11 cellular contexts compared by ENCODE assay signal in genomic region chr7:50306491-50307367, GRCh38. TPM values are rescaled to one million over a fixed set of nuclear protein-coding genes. Genes with fewer than 3 reads are reported as not detected.
DNase-seq lines count a peak whose midpoint lies in the region; ATAC-seq and TF ChIP-seq lines count a peak whose summit lies in the region.
"Had no signal": no experiment of that assay in that cellular context is flagged by ENCODE, and none has a peak within 500 bp of the region (broad histone marks: within the 10 kb centered on the region; RNA-seq: fewer than 3 reads in every experiment).

No MANE protein-coding gene starts in this region.

- no peak overlapping the region for H3K4ac ChIP-seq in neuronal stem cell (ENCODE audit: low read length)

- peak overlapping the region; percentile 100 for H3K27ac Mint-ChIP-seq in activated naive CD8-positive, alpha-beta T cell

- H2AFZ ChIP-seq in MM.1S (ENCODE audit: low read length) (no peak overlapping the region), neuronal stem cell (ENCODE audit: low read length) (peak overlapping the region; percentile 28)

- H3K14ac ChIP-seq in neuronal stem cell (ENCODE audit: low read length) = no peak overlapping the region

- no peak overlapping the region for H2BK120ac ChIP-seq in neuronal stem cell (ENCODE audit: low read depth, low read length)

- H3K36me3 ChIP-seq in GM06990 (ENCODE audit: control insufficient read depth, insufficient read depth, low read length) (no peaks in the 10 kb centered on the region), MM.1S (replicated peaks; ENCODE audit: insufficient read depth, low read length) (no peaks in the 10 kb centered on the region), neuronal stem cell (replicated peaks in 1 of 2; ENCODE audit: control insufficient read depth in 2 of 2, insufficient read depth in 2 of 2, low read length in 2 of 2) (no peaks in the 10 kb centered on the region)

- no peak overlapping the region for H4K91ac ChIP-seq in neuronal stem cell (ENCODE audit: low read depth, low read length, poor library complexity)

- H3K9me3 ChIP-seq in MM.1S (replicated peaks; ENCODE audit: insufficient read depth, low read length) = no peaks in the 10 kb centered on the region
- peaks cover 6 to 10% of the 10 kb centered on the region in 2 donors for H3K9me3 ChIP-seq in neuronal stem cell (replicated peaks in 1 of 2; ENCODE audit: control insufficient read depth in 2 of 2, insufficient read depth in 1 of 2, low read depth in 1 of 2, low read length in 2 of 2)

- DNase-seq in GM06990 (ENCODE audit: extremely low read depth, insufficient read length) (no peak), MM.1S (no peak), neuronal stem cell (ENCODE audit: low spot score) (no peak), NCI-H748 (lab: John Stamatoyannopoulos, UW; ENCODE audit: unreplicated experiment) (no peak)
- DNase-seq: activated CD8-positive, alpha-beta memory T cell treated with anti-CD3 and anti-CD28 coated beads for 24 hours; DMS153; Right ventricle myocardium superior had no signal

- H3K23ac ChIP-seq in neuronal stem cell (ENCODE audit: low read depth, low read length, poor library complexity) = no peak overlapping the region

- H3K4me1 ChIP-seq in MM.1S (ENCODE audit: low read length) (no peaks in the 10 kb centered on the region), neuronal stem cell (ENCODE audit: control insufficient read depth in 2 of 2, insufficient read depth in 1 of 2, low read depth in 1 of 2, low read length in 2 of 2) (peaks cover 6 to 25% of the 10 kb centered on the region in 2 donors)

- no peak overlapping the region for H2AK5ac ChIP-seq in neuronal stem cell (ENCODE audit: low read depth, low read length)

- H3K79me2 ChIP-seq in MM.1S (ENCODE audit: low read length) = peaks cover 78% of the 10 kb centered on the region

- peak overlapping the region; percentile 97 for H3K4me2 ChIP-seq in MM.1S (ENCODE audit: low read depth, low read length)
- no peak overlapping the region for H3K4me2 ChIP-seq in neuronal stem cell (ENCODE audit: insufficient read depth, low read length, poor library complexity, severe bottlenecking)

- ATAC-seq in GM18870 (IDR thresholded peaks at IDR 0.05; ENCODE audit: unreplicated experiment) (no peak), HG02973 (IDR thresholded peaks at IDR 0.05; ENCODE audit: unreplicated experiment) (no peak), HG03025 (IDR thresholded peaks at IDR 0.05; ENCODE audit: low FRiP score, unreplicated experiment) (no peak)

- no peak for TF ChIP-seq CTCF in GM06990 (IDR thresholded peaks at IDR 0.05; ENCODE audit: insufficient read depth, low read length, poor library complexity, severe bottlenecking)
- no peak for TF ChIP-seq CTCF in MM.1S (IDR thresholded peaks at IDR 0.05; ENCODE audit: low read length)

- no peaks in the 10 kb centered on the region for H4K20me1 ChIP-seq in MM.1S (ENCODE audit: insufficient read depth, low read length)

- peaks cover 47% of the 10 kb centered on the region for H3K4me1 Mint-ChIP-seq in activated naive CD8-positive, alpha-beta T cell (ENCODE audit: low read depth)

- no peak overlapping the region for H4K8ac ChIP-seq in neuronal stem cell (ENCODE audit: low read depth, low read length)

- H3F3A ChIP-seq in MM.1S (ENCODE audit: insufficient read depth, low read length) = peaks cover 41% of the 10 kb centered on the region

- H3K4me3 ChIP-seq in GM06990 (replicated peaks; ENCODE audit: low read depth, low read length) = peak overlapping the region; percentile 85
- peak overlapping the region; percentile 88 for H3K4me3 ChIP-seq in MM.1S (ENCODE audit: low read length)
- no peak overlapping the region for H3K4me3 ChIP-seq in neuronal stem cell (ENCODE audit: low read length in 2 of 2)

- no peaks in the 10 kb centered on the region for H3K9me3 Mint-ChIP-seq in activated naive CD8-positive, alpha-beta T cell (ENCODE audit: low read depth)

- peaks cover 33% of the 10 kb centered on the region for H3K36me3 Mint-ChIP-seq in activated naive CD8-positive, alpha-beta T cell

- H3K27me3 Mint-ChIP-seq in activated naive CD8-positive, alpha-beta T cell = no peaks in the 10 kb centered on the region

- H2BK15ac ChIP-seq in neuronal stem cell (ENCODE audit: low read length) = no peak overlapping the region

- H3K9ac ChIP-seq in MM.1S (ENCODE audit: low read length) = peak overlapping the region; percentile 93
- H3K9ac ChIP-seq in neuronal stem cell (ENCODE audit: low read depth, low read length, poor library complexity) = no peak overlapping the region

- H3K9me2 ChIP-seq in MM.1S (replicated peaks; ENCODE audit: insufficient read depth, low read length) = no peaks in the 10 kb centered on the region

- peak overlapping the region; percentile 81 for H3K27ac ChIP-seq in MM.1S (ENCODE audit: low read length)
- no peak overlapping the region for H3K27ac ChIP-seq in neuronal stem cell (replicated peaks; ENCODE audit: low read length)

- H3K4me3 Mint-ChIP-seq in activated naive CD8-positive, alpha-beta T cell = peak overlapping the region; percentile 99

- no peaks in the 10 kb centered on the region for H3K27me3 ChIP-seq in GM06990 (replicated peaks; ENCODE audit: control insufficient read depth, insufficient read depth, low read length)
- H3K27me3 ChIP-seq in MM.1S (replicated peaks; ENCODE audit: insufficient read depth, low read length) = no peaks in the 10 kb centered on the region
- H3K27me3 ChIP-seq in neuronal stem cell (ENCODE audit: control insufficient read depth in 3 of 3, insufficient read depth in 3 of 3, low read depth in 1 of 3, low read length in 3 of 3) = peaks cover 5 to 43% (median 40%) of the 10 kb centered on the region in 3 experiments

- H3K79me1 ChIP-seq in neuronal stem cell (ENCODE audit: low read depth, low read length) = no peaks in the 10 kb centered on the region

- H3K18ac ChIP-seq in neuronal stem cell (ENCODE audit: low read length) = no peak overlapping the region

- H2BK5ac ChIP-seq in neuronal stem cell (ENCODE audit: low read length) = no peak overlapping the region

- WGBS in neuronal stem cell (ENCODE audit: extremely low coverage in 2 of 2, insufficient read length in 2 of 2, insufficient replicate concordance in 1 of 2), 2 donors = 100% methylated on average over 2 of the region's 10 CpGs; no CpG with 5 or more reads in 1 of the 2 donors

- no peak overlapping the region for H2BK12ac ChIP-seq in neuronal stem cell (ENCODE audit: low read length)

RNA-seq across cellular contexts. Expression of gene IKZF1, which starts 2.2 kb away (rescaled TPM):
- 0.61 TPM for polyA plus RNA-seq in neuronal stem cell (2013, experiment 1 of 2)
- polyA plus RNA-seq in neuronal stem cell (2013, experiment 2 of 2) = 0.66 TPM

Comparison
In these comparisons a context has a peak if more than half of its experiments do, and no peak if none do; other contexts are left out.
1. H3K4me3 ChIP-seq: peak in GM06990 (single experiment) and MM.1S (single experiment); none in neuronal stem cell (0 of 2).